ENCODE assay signal across 13 cellular contexts in genomic region chr3:188854395-188855149, GRCh38.
DNase-seq lines count a peak whose midpoint lies in the region; ATAC-seq and TF ChIP-seq lines count a peak whose summit lies in the region.
"Had no signal": no experiment of that assay in that cellular context is flagged by ENCODE, and none has a peak within 500 bp of the region (broad histone marks: within the 10 kb centered on the region; RNA-seq: fewer than 3 reads in every experiment).

No MANE protein-coding gene starts in this region.

- no peaks in the 10 kb centered on the region for H3K9me3 Mint-ChIP-seq in glutamatergic neuron (ENCODE audit: unreplicated experiment)
- H3K9me3 Mint-ChIP-seq: dendritic cell treated with granulocyte-macrophage colony-stimulating factor and Interleukin-4, amounts not matched to agents 40 ng/mL and 50 ng/mL, for 4 days; WTC11 had no signal

- TF ChIP-seq CTCF in fibroblast of villous mesenchyme (IDR thresholded peaks at IDR 0.05; ENCODE audit: insufficient read depth, low read depth, low read length), result no peak
- TF ChIP-seq CTCF in glutamatergic neuron (IDR thresholded peaks at IDR 0.05; ENCODE audit: partially characterized antibody, unreplicated experiment), result no peak

- no peaks in the 10 kb centered on the region for H3K36me3 Mint-ChIP-seq in glutamatergic neuron (ENCODE audit: unreplicated experiment)
- H3K36me3 Mint-ChIP-seq: WTC11 had no signal

- H3K4me3 ChIP-seq in fibroblast of villous mesenchyme (ENCODE audit: low read depth, low read length), result no peak overlapping the region

- no peak overlapping the region for H3K27ac Mint-ChIP-seq in glutamatergic neuron (ENCODE audit: unreplicated experiment)
- H3K27ac Mint-ChIP-seq: dendritic cell treated with granulocyte-macrophage colony-stimulating factor and Interleukin-4, amounts not matched to agents 40 ng/mL and 50 ng/mL, for 4 days; WTC11 had no signal

- peak; percentile 68 for ATAC-seq in SK-N-SH treated with all-trans-retinoic acid at 6 μM for 48 hours
- ATAC-seq: Panc1, WTC11 had no signal

- peak; percentile 42 for DNase-seq in AG08396 (ENCODE audit: low spot score)
- DNase-seq in fibroblast of villous mesenchyme (ENCODE audit: low read depth), result peak; percentile 22
- DNase-seq in pons (ENCODE audit: low spot score), result peak; percentile 76
- DNase-seq in stimulated activated CD4-positive, alpha-beta T cell treated with anti-CD3 and anti-CD28 coated beads, Interleukin-4, amount 100 ng/mL, for 4 hours, result no peak
- DNase-seq in erythroblast (lab: John Stamatoyannopoulos, UW), result no peak
- DNase-seq in activated CD4-positive, alpha-beta T cell treated with anti-CD3 and anti-CD28 coated beads, Interleukin-2, amount 50 U/mL, for 4 hours, result no peak
- no peak for DNase-seq in glutamatergic neuron
- DNase-seq: AML-193, NCI-H1417 treated with DMSO at 0.1 percent for 48 hours had no signal

- H3K27me3 Mint-ChIP-seq in glutamatergic neuron (ENCODE audit: unreplicated experiment), result no peaks in the 10 kb centered on the region
- H3K27me3 Mint-ChIP-seq: dendritic cell treated with granulocyte-macrophage colony-stimulating factor and Interleukin-4, amounts not matched to agents 40 ng/mL and 50 ng/mL, for 4 days had no signal

- TF ChIP-seq POLR2A in erythroblast (IDR thresholded peaks at IDR 0.05; ENCODE audit: low read length), result no peak

- H3K4me1 Mint-ChIP-seq in glutamatergic neuron (ENCODE audit: low read depth, unreplicated experiment), result no peaks in the 10 kb centered on the region
- H3K4me1 Mint-ChIP-seq: WTC11 had no signal

- no peak overlapping the region for H3K4me3 Mint-ChIP-seq in glutamatergic neuron (ENCODE audit: unreplicated experiment)
- H3K4me3 Mint-ChIP-seq: dendritic cell treated with granulocyte-macrophage colony-stimulating factor and Interleukin-4, amounts not matched to agents 40 ng/mL and 50 ng/mL, for 4 days; WTC11 had no signal

TF ChIP-seq in SK-N-SH treated with all-trans-retinoic acid at 6 μM for 48 hours, 23 proteins besides CTCF, POLR2A, EP300 and RAD21:
- no peak for TF ChIP-seq ZFP3 (CRISPR knock-in tag; IDR thresholded peaks at IDR 0.05)
- TF ChIP-seq ZNF565 (CRISPR knock-in tag; conservative IDR thresholded peaks at IDR 0.05; ENCODE audit: low read depth), result no peak
- no peak for TF ChIP-seq ZNF8 (CRISPR knock-in tag; IDR thresholded peaks at IDR 0.05)
- TF ChIP-seq TSHZ2 (CRISPR knock-in tag; IDR thresholded peaks at IDR 0.05), result no peak
- no peak for TF ChIP-seq ARNTL (CRISPR knock-in tag; IDR thresholded peaks at IDR 0.05; ENCODE audit: borderline replicate concordance, low read depth)
- TF ChIP-seq ISL1 (CRISPR knock-in tag; IDR thresholded peaks at IDR 0.05), result no peak
- no peak for TF ChIP-seq POU6F1 (CRISPR knock-in tag; IDR thresholded peaks at IDR 0.05; ENCODE audit: borderline replicate concordance, low read depth)

Comparison
In these comparisons a context has a peak if more than half of its experiments do, and no peak if none do; other contexts are left out.
1. DNase-seq: peak in AG08396 (single experiment), fibroblast of villous mesenchyme (single experiment) and pons (single experiment); none in stimulated activated CD4-positive, alpha-beta T cell treated with anti-CD3 and anti-CD28 coated beads, Interleukin-4, amount 100 ng/mL, for 4 hours (0 of 2), erythroblast (0 of 2), activated CD4-positive, alpha-beta T cell treated with anti-CD3 and anti-CD28 coated beads, Interleukin-2, amount 50 U/mL, for 4 hours (0 of 2) and glutamatergic neuron (single experiment).